Comparison of ENCODE assay signal across 8 cellular contexts in the genomic region with DNA sequence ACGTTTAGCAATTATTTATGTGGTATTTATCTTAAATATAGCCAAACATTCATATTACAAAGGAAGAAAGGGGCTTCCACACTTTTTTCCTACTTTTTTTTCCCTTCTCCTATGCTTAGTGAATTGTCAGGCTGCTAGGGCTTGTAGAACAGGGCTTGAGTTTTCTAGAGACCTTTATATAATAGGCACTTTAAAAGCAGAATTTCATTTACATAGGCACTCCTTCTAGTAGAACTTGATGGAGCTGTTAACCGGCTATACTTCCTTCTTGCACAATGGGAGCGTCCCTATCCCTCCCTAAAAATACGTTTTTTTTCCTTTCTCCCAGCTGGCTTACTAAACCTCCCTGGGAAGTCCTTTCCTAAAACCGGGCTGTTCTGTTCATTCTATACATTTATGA. TPM values are rescaled to one million over a fixed set of nuclear protein-coding genes. Genes with fewer than 3 reads are reported as not detected.
A peak's percentile ranks its signal among the peaks of the same experiment; 100 is the strongest.
DNase-seq lines count a peak whose midpoint lies in the region; ATAC-seq, FAIRE-seq and TF ChIP-seq lines count a peak whose summit lies in the region.

No MANE protein-coding gene starts in this region.

- no peak for ATAC-seq in HG02610 (IDR thresholded peaks at IDR 0.05; ENCODE audit: unreplicated experiment)

- no peaks in the 10 kb centered on the region for H3K9me3 ChIP-seq in endothelial cell of umbilical vein (replicated peaks; ENCODE audit: control insufficient read depth, insufficient read depth, low read length)
- no peaks in the 10 kb centered on the region for H3K9me3 ChIP-seq in parathyroid adenoma (ENCODE audit: control insufficient read depth, low read length)

- peak overlapping the region; percentile 100 for H3K4me2 ChIP-seq in endothelial cell of umbilical vein (ENCODE audit: insufficient read depth, low read length)
- peak overlapping the region; percentile 90 for H3K4me2 ChIP-seq in parathyroid adenoma (ENCODE audit: low read length)

- BruUV-seq in endothelial cell of umbilical vein (replicated peaks; lab: Mats Ljungman, UMichigan) = no TSS peak

- H3K36me3 ChIP-seq in endothelial cell of umbilical vein (ENCODE audit: control insufficient read depth in 2 of 2, extremely low read depth in 1 of 2, insufficient read depth in 2 of 2, low read length in 2 of 2) (peaks cover 0 to 10% of the 10 kb centered on the region in 2 experiments), parathyroid adenoma (ENCODE audit: control insufficient read depth, insufficient read depth, low read length) (peaks cover 3% of the 10 kb centered on the region)

- H3K9me1 ChIP-seq in endothelial cell of umbilical vein (replicated peaks; ENCODE audit: control insufficient read depth, extremely low read depth, insufficient read depth, low read length) = peaks cover 3% of the 10 kb centered on the region

- H2AFZ ChIP-seq in endothelial cell of umbilical vein (ENCODE audit: low read depth, low read length) (no peak overlapping the region), parathyroid adenoma (no peak overlapping the region)

- peaks cover 35% of the 10 kb centered on the region for H3K4me1 ChIP-seq in endothelial cell of umbilical vein (ENCODE audit: control insufficient read depth, extremely low read depth, insufficient read depth, low read length)
- H3K4me1 ChIP-seq in parathyroid adenoma = peaks cover 8% of the 10 kb centered on the region

- TF ChIP-seq CTCF in GM12864 (IDR thresholded peaks at IDR 0.05; ENCODE audit: low read depth, low read length, missing control alignments) = no peak
- TF ChIP-seq CTCF in endothelial cell of umbilical vein (IDR thresholded peaks at IDR 0.05; ENCODE audit: extremely low read depth in 1 of 2, insufficient read depth in 1 of 2, low read depth in 1 of 2, low read length in 2 of 2) = no peak
- no peak for TF ChIP-seq CTCF in parathyroid adenoma (IDR thresholded peaks at IDR 0.05)

- H3K27ac ChIP-seq in endothelial cell of umbilical vein (ENCODE audit: insufficient read depth, low read depth, low read length) (peak overlapping the region; percentile 88), parathyroid adenoma (peak overlapping the region; percentile 94)

- POLR2A ChIA-PET in endothelial cell of umbilical vein (lab: Charles Lee) = interaction anchor here (0.7 to 2.0 kb wide), 14 partner anchors 9 to 914 kb away, joined by 3 to 7 read pairs (median 4); a partner anchor contains a TSS

- H3K9ac ChIP-seq in endothelial cell of umbilical vein (replicated peaks; ENCODE audit: extremely low read depth, insufficient read depth, low read length) (peak overlapping the region; percentile 95), parathyroid adenoma (no peak overlapping the region)

- H3K79me2 ChIP-seq in endothelial cell of umbilical vein (ENCODE audit: control insufficient read depth, insufficient read depth, low read length) (peaks cover 46% of the 10 kb centered on the region), parathyroid adenoma (peaks cover 5% of the 10 kb centered on the region)

- DNase-seq in GM12864 (ENCODE audit: low read depth) = no peak
- DNase-seq in NOMO-1 treated with DMSO at 0.1 percent for 48 hours (lab: John Stamatoyannopoulos, UW; ENCODE audit: unreplicated experiment) = peak; percentile 23
- peak; percentile 24 for DNase-seq in endothelial cell of umbilical vein (ENCODE audit: low read depth, low spot score)
- no peak for DNase-seq in DMS 273 (lab: John Stamatoyannopoulos, UW; ENCODE audit: unreplicated experiment)
- no peak for DNase-seq in posterior cingulate gyrus
- no peak for DNase-seq in NCI-H226

- TF ChIP-seq POLR2A in endothelial cell of umbilical vein (IDR thresholded peaks at IDR 0.05; ENCODE audit: low read depth, low read length) = no peak

- H4K20me1 ChIP-seq in endothelial cell of umbilical vein (replicated peaks; ENCODE audit: control insufficient read depth, extremely low read depth, insufficient read depth, low read length) = no peaks in the 10 kb centered on the region

- H3K27me3 ChIP-seq in endothelial cell of umbilical vein (ENCODE audit: control insufficient read depth in 2 of 2, insufficient read depth in 2 of 2, low read length in 2 of 2) (no peaks in the 10 kb centered on the region), parathyroid adenoma (ENCODE audit: control insufficient read depth, insufficient read depth, low read length) (no peaks in the 10 kb centered on the region)

- CTCF ChIA-PET in endothelial cell of umbilical vein (lab: Charles Lee) = interaction anchor here (0.5 to 4.8 kb wide), 50 partner anchors 10 to 1071 kb away, joined by 3 to 133 read pairs (median 5); a partner anchor contains a TSS

- H3K4me3 ChIP-seq in GM12864 (ENCODE audit: low read depth, low read length) (peak overlapping the region; percentile 74), endothelial cell of umbilical vein (replicated peaks in 1 of 3; ENCODE audit: insufficient read depth in 1 of 3, low read depth in 1 of 3, low read length in 3 of 3) (peak overlapping the region; percentile 84 to 98 (median 95)), parathyroid adenoma (ENCODE audit: low read depth, low read length) (peak overlapping the region; percentile 94)

- FAIRE-seq in endothelial cell of umbilical vein (lab: Jason Lieb, UNC) = no peak

- dilution Hi-C loops in endothelial cell of umbilical vein (cut with MboI; ENCODE audit: extremely low pct_ligation_motif_present, low sequenced_read_pairs) = no loop called here

- intact Hi-C loops in endothelial cell of umbilical vein (cut with micrococcal nuclease) = loop anchor here (1.0 to 10.0 kb wide), 6 partner anchors 84 to 914 kb away; no protein-coding TSS in a partner anchor
- intact Hi-C loops in posterior cingulate gyrus (cut with DNase I) = loop anchor here (2.0 to 5.0 kb wide), 3 partner anchors 61 to 127 kb away; a partner anchor contains a TSS

TF ChIP-seq in endothelial cell of umbilical vein, 7 proteins besides CTCF, POLR2A, EP300 and RAD21:
- TF ChIP-seq, protein P1, sequence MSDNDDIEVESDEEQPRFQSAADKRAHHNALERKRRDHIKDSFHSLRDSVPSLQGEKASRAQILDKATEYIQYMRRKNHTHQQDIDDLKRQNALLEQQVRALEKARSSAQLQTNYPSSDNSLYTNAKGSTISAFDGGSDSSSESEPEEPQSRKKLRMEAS (IDR thresholded peaks at IDR 0.05; ENCODE audit: insufficient read depth, insufficient read length) = no peak
- no peak for TF ChIP-seq EZH2 (IDR thresholded peaks at IDR 0.05; ENCODE audit: borderline replicate concordance, low read depth, low read length, severe bottlenecking)
- no peak for TF ChIP-seq JUN (IDR thresholded peaks at IDR 0.05; ENCODE audit: borderline replicate concordance, insufficient read depth, insufficient read length, low read depth)
- no peak for TF ChIP-seq GATA2 (IDR thresholded peaks at IDR 0.05; ENCODE audit: insufficient read depth, insufficient read length, low read depth, low read length)
- no peak for TF ChIP-seq MYC (IDR thresholded peaks at IDR 0.05; ENCODE audit: low read depth, low read length)
- no peak for TF ChIP-seq FOS (IDR thresholded peaks at IDR 0.05; ENCODE audit: borderline replicate concordance, insufficient read depth, low read length)
- TF ChIP-seq POLR2AphosphoS5 (IDR thresholded peaks at IDR 0.05; ENCODE audit: insufficient read depth, low read depth, low read length) = no peak

RNA-seq across cellular contexts. Expression of a gene that starts 1.1 kb away (rescaled TPM):
- 25.9 and 28.2 TPM in 2 replicates for total RNA-seq in endothelial cell of umbilical vein
- polyA plus RNA-seq in endothelial cell of umbilical vein = 11.1 and 12.5 TPM in 2 replicates
- polyA plus RNA-seq in endothelial cell of umbilical vein (2011; cell fraction: cytosol; rRNA removed) = 15.0 and 17.8 TPM in 2 replicates
- 24.5 and 31.1 TPM in 2 replicates for polyA plus RNA-seq in endothelial cell of umbilical vein (2011; cell fraction: nucleus; rRNA removed)
- polyA plus RNA-seq in endothelial cell of umbilical vein (2012) = 23.7 and 28.9 TPM in 2 replicates
- polyA minus RNA-seq in endothelial cell of umbilical vein = 20.0 and 21.7 TPM in 2 replicates
- polyA minus RNA-seq in endothelial cell of umbilical vein (2011; cell fraction: cytosol; rRNA and poly(A)+ RNA removed) = 5.8 TPM
- 9.2 and 12.9 TPM in 2 replicates for polyA minus RNA-seq in endothelial cell of umbilical vein (2011; cell fraction: nucleus; rRNA and poly(A)+ RNA removed)

RNA-seq across cellular contexts. Expression of a gene that starts 17.3 kb away (rescaled TPM):
- 0.83 and 0.86 TPM in 2 replicates for total RNA-seq in endothelial cell of umbilical vein
- polyA plus RNA-seq in endothelial cell of umbilical vein = 1.2 and 1.3 TPM in 2 replicates
- 0.97 and 1.5 TPM in 2 replicates for polyA plus RNA-seq in endothelial cell of umbilical vein (2011; cell fraction: cytosol; rRNA removed)
- polyA plus RNA-seq in endothelial cell of umbilical vein (2011; cell fraction: nucleus; rRNA removed) = 2.0 and 2.5 TPM in 2 replicates
- 0.46 and 1.1 TPM in 2 replicates for polyA plus RNA-seq in endothelial cell of umbilical vein (2012)
- polyA minus RNA-seq in endothelial cell of umbilical vein = 7.1 and 12.9 TPM in 2 replicates
- not detected for polyA minus RNA-seq in endothelial cell of umbilical vein (2011; cell fraction: cytosol; rRNA and poly(A)+ RNA removed)
- 3.5 and 5.6 TPM in 2 replicates for polyA minus RNA-seq in endothelial cell of umbilical vein (2011; cell fraction: nucleus; rRNA and poly(A)+ RNA removed)

Comparison
In these comparisons a context has a peak if more than half of its experiments do, and no peak if none do; other contexts are left out.
1. DNase-seq: peak in NOMO-1 treated with DMSO at 0.1 percent for 48 hours (single experiment) and endothelial cell of umbilical vein (single experiment); none in GM12864 (single experiment), DMS 273 (single experiment), posterior cingulate gyrus (0 of 10) and NCI-H226 (single experiment).
2. Peak in every context shown above with its lines, with median percentiles within 50 percentile points of each other: H3K4me3 ChIP-seq.